ENCODE assay signal across 2 cellular contexts in genomic region chr18:50982802-50983179, GRCh38.
TF ChIP-seq lines count a peak whose summit lies in the region.

No MANE protein-coding gene starts in this region.

TF ChIP-seq in liver, 16 proteins besides CTCF, POLR2A, EP300 and RAD21:
- no peak for TF ChIP-seq GABPA (IDR thresholded peaks at IDR 0.05 in 1 of 2, conservative IDR thresholded peaks at IDR 0.05 in 1 of 2)
- TF ChIP-seq SP1 (IDR thresholded peaks at IDR 0.05), result peak; percentile 20
- TF ChIP-seq REST (IDR thresholded peaks at IDR 0.05), result peak; percentile 81
- TF ChIP-seq HNF4A (conservative IDR thresholded peaks at IDR 0.05), result peak in 1 of 2 donors; percentile 25
TF ChIP-seq in liver: peak in this region for 3.

TF ChIP-seq in HepG2, 621 proteins besides CTCF, POLR2A, EP300 and RAD21:
- no peak for TF ChIP-seq JARID2 (CRISPR knock-in tag; IDR thresholded peaks at IDR 0.05; ENCODE audit: insufficient replicate concordance)
- no peak for TF ChIP-seq ZNF83 (CRISPR knock-in tag; IDR thresholded peaks at IDR 0.05; ENCODE audit: borderline replicate concordance)
- TF ChIP-seq PCBP1 (IDR thresholded peaks at IDR 0.05; ENCODE audit: borderline replicate concordance, low read depth, low read length), result no peak
- TF ChIP-seq ZNF282 (IDR thresholded peaks at IDR 0.05; ENCODE audit: partially characterized antibody), result no peak
- no peak for TF ChIP-seq IRF2 (CRISPR knock-in tag; IDR thresholded peaks at IDR 0.05)
- no peak for TF ChIP-seq ZNF776 (CRISPR knock-in tag; IDR thresholded peaks at IDR 0.05)
- no peak for TF ChIP-seq TMF1 (CRISPR knock-in tag; IDR thresholded peaks at IDR 0.05; ENCODE audit: low read depth)
- TF ChIP-seq RFX1 (IDR thresholded peaks at IDR 0.05), result no peak
- no peak for TF ChIP-seq MEF2D (CRISPR knock-in tag; IDR thresholded peaks at IDR 0.05)
- TF ChIP-seq FOXJ3 (CRISPR knock-in tag; IDR thresholded peaks at IDR 0.05; ENCODE audit: borderline replicate concordance), result no peak
- TF ChIP-seq KDM6A (CRISPR knock-in tag; IDR thresholded peaks at IDR 0.05; ENCODE audit: low read depth), result no peak
- no peak for TF ChIP-seq PRDM10 (CRISPR knock-in tag; IDR thresholded peaks at IDR 0.05; ENCODE audit: low read depth)
- TF ChIP-seq, protein P1, sequence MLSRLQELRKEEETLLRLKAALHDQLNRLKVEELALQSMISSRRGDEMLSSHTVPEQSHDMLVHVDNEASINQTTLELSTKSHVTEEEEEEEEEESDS (CRISPR knock-in tag; IDR thresholded peaks at IDR 0.05; ENCODE audit: borderline replicate concordance), result no peak
- TF ChIP-seq PRDM4 (CRISPR knock-in tag; IDR thresholded peaks at IDR 0.05; ENCODE audit: borderline replicate concordance), result no peak
- TF ChIP-seq NCOA5 (CRISPR knock-in tag; IDR thresholded peaks at IDR 0.05), result no peak
- no peak for TF ChIP-seq ZNF547 (CRISPR knock-in tag; IDR thresholded peaks at IDR 0.05)
